Comparison of ENCODE assay signal across 8 cellular contexts in genomic region chr9:133478851-133479711, GRCh38. TPM values are rescaled to one million over a fixed set of nuclear protein-coding genes. Genes with fewer than 3 reads are reported as not detected.
DNase-seq lines count a peak whose midpoint lies in the region; ATAC-seq and TF ChIP-seq lines count a peak whose summit lies in the region.

Gene SLC2A6, minus strand, starts transcription at chr9:133479099. Its CDS starts 40 bp downstream, at chr9:133479059.

- H3K27me3 ChIP-seq in kidney epithelial cell (ENCODE audit: control insufficient read depth, insufficient read depth, low read length): peaks cover 4% of the 10 kb centered on the region

- peak; percentile 98 for DNase-seq in AG08396 (ENCODE audit: low spot score)
- peak; percentile 28 for DNase-seq in NCI-H2227 treated with DMSO at 0.1 percent for 48 hours (lab: John Stamatoyannopoulos, UW)
- DNase-seq in activated CD4-positive, alpha-beta T cell treated with anti-CD3 and anti-CD28 coated beads for 24 hours (ENCODE audit: low read depth in 2 of 2): peak; percentile 60 to 71
- DNase-seq in chondrocyte (ENCODE audit: low spot score): peak; percentile 90
- peak; percentile 37 for DNase-seq in kidney epithelial cell (ENCODE audit: low read depth)
- peak; percentile 64 to 72 for DNase-seq in stimulated activated CD4-positive, alpha-beta T cell treated with anti-CD3 and anti-CD28 coated beads, Interleukin-15, amount 100 ng/mL, for 1 hour (ENCODE audit: low read depth in 1 of 2, low spot score in 1 of 2)

- H3K4me3 ChIP-seq in kidney epithelial cell (ENCODE audit: low read depth, low read length): peak within 1 kb of the TSS; percentile 73

- H3K27me3 Mint-ChIP-seq in chondrocyte (ENCODE audit: low read depth): peaks cover 10% of the 10 kb centered on the region

- no peaks in the 10 kb centered on the region for H3K36me3 Mint-ChIP-seq in chondrocyte (ENCODE audit: low read depth)

- H3K27ac Mint-ChIP-seq in chondrocyte (ENCODE audit: unreplicated experiment): no peak within 1 kb of the TSS

- peaks cover 8% of the 10 kb centered on the region for H3K4me1 Mint-ChIP-seq in chondrocyte (ENCODE audit: low read depth)

- H3K36me3 ChIP-seq in kidney epithelial cell (ENCODE audit: control insufficient read depth, insufficient read depth, low read length): peaks cover 2% of the 10 kb centered on the region

- ATAC-seq in GM18907 (IDR thresholded peaks at IDR 0.05; ENCODE audit: unreplicated experiment): peak; percentile 86
- ATAC-seq in HG03108 (IDR thresholded peaks at IDR 0.05; ENCODE audit: unreplicated experiment): peak; percentile 89

- H3K9me3 Mint-ChIP-seq in chondrocyte (ENCODE audit: low read depth): no peaks in the 10 kb centered on the region

- peak; percentile 7 for TF ChIP-seq CTCF in chondrocyte (IDR thresholded peaks at IDR 0.05)
- TF ChIP-seq CTCF in kidney epithelial cell (IDR thresholded peaks at IDR 0.05; ENCODE audit: insufficient read depth, low read length, poor library complexity, severe bottlenecking): no peak

- H3K4me3 Mint-ChIP-seq in chondrocyte (ENCODE audit: unreplicated experiment): peak within 1 kb of the TSS; percentile 74

RNA-seq across cellular contexts. Expression of gene SLC2A6, which starts in this region (rescaled TPM):
- 5.4 to 13.7 TPM (median 13.2 TPM) in 3 replicates for total RNA-seq in chondrocyte
- total RNA-seq in kidney epithelial cell: 51.8 and 60.9 TPM in 2 replicates

Comparison
In these comparisons a context has a peak if more than half of its experiments do, and no peak if none do; other contexts are left out.
1. Peak in every context shown above with its lines: DNase-seq, ATAC-seq and H3K4me3 ChIP-seq.
2. DNase-seq: peak in every context shown above with its lines; median percentile 98 in AG08396; 90 in chondrocyte; 68 in stimulated activated CD4-positive, alpha-beta T cell treated with anti-CD3 and anti-CD28 coated beads, Interleukin-15, amount 100 ng/mL, for 1 hour; 66 in activated CD4-positive, alpha-beta T cell treated with anti-CD3 and anti-CD28 coated beads for 24 hours; 37 in kidney epithelial cell; 28 in NCI-H2227 treated with DMSO at 0.1 percent for 48 hours.